ENCODE assay signal across 8 cellular contexts in genomic region chr11:85663080-85663729, GRCh38. TPM values are rescaled to one million over a fixed set of nuclear protein-coding genes. Genes with fewer than 3 reads are reported as not detected.
DNase-seq lines count a peak whose midpoint lies in the region; ATAC-seq and TF ChIP-seq lines count a peak whose summit lies in the region.

No MANE protein-coding gene starts in this region.

- no peak overlapping the region for H2AFZ ChIP-seq in parathyroid adenoma

- DNase-seq in NCI-H2227 (lab: John Stamatoyannopoulos, UW; ENCODE audit: unreplicated experiment), result peak; percentile 5
- no peak for DNase-seq in NCI-H2227 treated with DMSO at 0.1 percent for 48 hours (lab: John Stamatoyannopoulos, UW)
- DNase-seq in Peyer's patch, result peak in 1 of 3 donors; percentile 43
- no peak for DNase-seq in GM13977 (ENCODE audit: low spot score)

- H3K9me3 ChIP-seq in Peyer's patch, result no peaks in the 10 kb centered on the region
- H3K9me3 ChIP-seq in esophagus (ENCODE audit: control insufficient read depth in 2 of 2, insufficient read depth in 1 of 2, low read depth in 1 of 2, low read length in 1 of 2), result peaks cover 0 to 3% of the 10 kb centered on the region in 2 donors
- no peaks in the 10 kb centered on the region for H3K9me3 ChIP-seq in parathyroid adenoma (ENCODE audit: control insufficient read depth, low read length)

- H3K4me3 ChIP-seq in Peyer's patch, result peak overlapping the region; percentile 69 to 88 (median 81)
- H3K4me3 ChIP-seq in esophagus (ENCODE audit: low read depth in 1 of 2, low read length in 2 of 2), result peak overlapping the region; percentile 93 to 99
- H3K4me3 ChIP-seq in parathyroid adenoma (ENCODE audit: low read depth, low read length), result peak overlapping the region; percentile 80

- H3K27ac ChIP-seq in Peyer's patch (peak overlapping the region; percentile 95 to 98 (median 98)), esophagus (ENCODE audit: low read depth in 2 of 2, low read length in 1 of 2) (peak overlapping the region in 1 of 2 donors; percentile 99), parathyroid adenoma (peak overlapping the region; percentile 96)

- H3K27me3 ChIP-seq in Peyer's patch, result no peaks in the 10 kb centered on the region
- no peaks in the 10 kb centered on the region for H3K27me3 ChIP-seq in esophagus (ENCODE audit: control insufficient read depth in 1 of 2, insufficient read depth in 2 of 2, low read length in 2 of 2)
- no peaks in the 10 kb centered on the region for H3K27me3 ChIP-seq in parathyroid adenoma (ENCODE audit: control insufficient read depth, insufficient read depth, low read length)

- no peak overlapping the region for H3K9ac ChIP-seq in parathyroid adenoma

- H3K36me3 ChIP-seq in Peyer's patch (peaks cover 0 to 15% (median 0%) of the 10 kb centered on the region in 3 donors), esophagus (ENCODE audit: control insufficient read depth in 2 of 2, insufficient read depth in 2 of 2, low read length in 1 of 2) (no peaks in the 10 kb centered on the region), parathyroid adenoma (ENCODE audit: control insufficient read depth, insufficient read depth, low read length) (no peaks in the 10 kb centered on the region)

- H3K4me2 ChIP-seq in parathyroid adenoma (ENCODE audit: low read length), result peak overlapping the region; percentile 81

- no peak for TF ChIP-seq POLR2A in Peyer's patch (IDR thresholded peaks at IDR 0.05)

- TF ChIP-seq CTCF in Peyer's patch (IDR thresholded peaks at IDR 0.05) (no peak), parathyroid adenoma (IDR thresholded peaks at IDR 0.05) (no peak), GM13977 (IDR thresholded peaks at IDR 0.05; ENCODE audit: extremely low read depth, insufficient read depth, missing control alignments) (no peak)

- peaks cover 4% of the 10 kb centered on the region for H3K79me2 ChIP-seq in parathyroid adenoma

- in situ Hi-C loops in GM13977 (cut with MboI; ENCODE audit: low pct_unique_long_range_greater_than_20kb, low sequenced_read_pairs, unreplicated experiment), result no loop called here

- ATAC-seq in activated CD4-positive, CD25-positive, alpha-beta regulatory T cell treated with anti-CD3 and anti-CD28 coated beads, Interleukin-2, amount 50 U/mL, for 24 hours, result no peak
- no peak for ATAC-seq in HG02885 (IDR thresholded peaks at IDR 0.05; ENCODE audit: poor library complexity, unreplicated experiment)

- peaks cover 0 to 47% (median 6%) of the 10 kb centered on the region in 4 donors for H3K4me1 ChIP-seq in Peyer's patch
- no peaks in the 10 kb centered on the region for H3K4me1 ChIP-seq in esophagus (ENCODE audit: control insufficient read depth in 2 of 2, insufficient read depth in 2 of 2, low read length in 1 of 2)
- peaks cover 6% of the 10 kb centered on the region for H3K4me1 ChIP-seq in parathyroid adenoma

- WGBS in esophagus, 2 donors, result 1 to 2% methylated on average over 10 of the region's 10 CpGs

RNA-seq across cellular contexts. Expression of gene CREBZF, which starts 1.7 kb away (rescaled TPM):
- 100 to 1,000 TPM in 1 of 4 donors, 10 to 100 TPM in 3; 63.2 to 162 (median 90.5) TPM for total RNA-seq in Peyer's patch
- polyA plus RNA-seq in esophagus, result 10 to 100 TPM; 15.5 to 19.0 TPM

RNA-seq across cellular contexts. Expression of gene TMEM126A, which starts 15.4 kb away (rescaled TPM):
- total RNA-seq in Peyer's patch, result 10 to 100 TPM in 3 of 4 donors, not detected in 1; 10.3 to 21.7 (median 13.8) TPM
- 10 to 100 TPM; 33.3 to 45.6 TPM for polyA plus RNA-seq in esophagus

RNA-seq across cellular contexts. Expression of gene CCDC89, which starts 22.8 kb away (rescaled TPM):
- total RNA-seq in Peyer's patch, result 10 to 100 TPM in 1 of 4 donors, 1 to 10 TPM in 3; 2.5 to 14.0 (median 7.7) TPM
- under 1 TPM; 0.08 to 0.14 TPM for polyA plus RNA-seq in esophagus

RNA-seq across cellular contexts. Expression of gene TMEM126B, which starts 34.8 kb away (rescaled TPM):
- total RNA-seq in Peyer's patch, result 10 to 100 TPM; 26.9 to 52.8 (median 39.9) TPM
- polyA plus RNA-seq in esophagus, result 10 to 100 TPM; 34.4 to 54.7 TPM

RNA-seq across cellular contexts. Expression of gene DLG2, which starts 36.1 kb away (rescaled TPM):
- total RNA-seq in Peyer's patch, result 1 to 10 TPM in 3 of 4 donors, under 1 TPM in 1; 0.18 to 8.3 (median 2.5) TPM
- polyA plus RNA-seq in esophagus, result 1 to 10 TPM; 2.6 to 6.7 TPM
